ENCODE assay signal across 33 cellular contexts in genomic region chr2:188957646-188958045, GRCh38. TPM values are rescaled to one million over a fixed set of nuclear protein-coding genes. Genes with fewer than 3 reads are reported as not detected.
"Had no signal": no experiment of that assay in that cellular context is flagged by ENCODE, and none has a peak within 500 bp of the region (broad histone marks: within the 10 kb centered on the region; RNA-seq: fewer than 3 reads in every experiment).

No MANE protein-coding gene starts in this region.

- H3K36me3 ChIP-seq: cardiac muscle cell, esophagus muscularis mucosa, gastrocnemius medialis, heart left ventricle, WERI-Rb-1 had no signal

- H3K27ac ChIP-seq: body of pancreas, cardiac muscle cell, coronary artery, dorsolateral prefrontal cortex, esophagus muscularis mucosa, foreskin keratinocyte, gastrocnemius medialis, heart left ventricle, WERI-Rb-1 had no signal

- DNase-seq: activated B cell treated with CpG ODN at 0.5 μM for 24 hours; activated CD4-positive, alpha-beta T cell treated with anti-CD3 and anti-CD28 coated beads for 48 hours; activated CD4-positive, alpha-beta T cell treated with anti-CD3 and anti-CD28 coated beads, Interleukin-2, amount 50 U/mL, for 1 hour; activated CD4-positive, alpha-beta T cell treated with anti-CD3 and anti-CD28 coated beads, Interleukin-2, amount 50 U/mL, for 48 hours; activated CD8-positive, alpha-beta memory T cell treated with anti-CD3 and anti-CD28 coated beads for 24 hours; activated CD8-positive, alpha-beta T cell treated with anti-CD3 and anti-CD28 coated beads for 36 hours; activated effector memory CD4-positive, alpha-beta T cell treated with Interleukin-2 at 50 U/mL for 16 hours; activated gamma-delta T cell treated with Interleukin-2 at 50 U/mL for 16 hours; activated naive CD4-positive, alpha-beta T cell treated with anti-CD3 and anti-CD28 coated beads, Interleukin-2, amount 50 U/mL, for 16 hours; activated naive CD4-positive, alpha-beta T cell treated with Interleukin-2 at 50 U/mL for 16 hours; activated T-cell treated with anti-CD3 and anti-CD28 coated beads, Interleukin-2, amount 50 U/mL, for 4 hours; amygdala; aorta; body of pancreas; central memory CD4-positive, alpha-beta T cell; cerebellar nuclear complex; dorsolateral prefrontal cortex; effector memory CD4-positive, alpha-beta T cell; endodermal cell; erythroblast; foreskin keratinocyte; gastrocnemius medialis; glutamatergic neuron; heart left ventricle; T-helper 1 cell; T-helper 17 cell; T1000; WERI-Rb-1 had no signal

- H3K27me3 ChIP-seq: body of pancreas, cardiac muscle cell, esophagus muscularis mucosa, foreskin keratinocyte, gastrocnemius medialis, heart left ventricle had no signal

- H3K9me3 ChIP-seq: body of pancreas, esophagus muscularis mucosa, gastrocnemius medialis had no signal

- ATAC-seq: activated CD4-positive, CD25-positive, alpha-beta regulatory T cell treated with anti-CD3 and anti-CD28 coated beads, Interleukin-2, amount 50 U/mL, for 24 hours; activated T-helper 17 cell treated with anti-CD3 and anti-CD28 coated beads, Interleukin-2, amount 50 U/mL, for 72 hours; body of pancreas; foreskin keratinocyte; gastrocnemius medialis; heart left ventricle; T-helper 17 cell had no signal

- H3K4me3 ChIP-seq: body of pancreas, cardiac muscle cell, coronary artery, dorsolateral prefrontal cortex, esophagus muscularis mucosa, gastrocnemius medialis, heart left ventricle had no signal

- H3K4me1 ChIP-seq: body of pancreas, esophagus muscularis mucosa, foreskin keratinocyte, gastrocnemius medialis had no signal

RNA-seq across cellular contexts. Expression of gene COL3A1, which starts 16.5 kb away (rescaled TPM):
- total RNA-seq: activated B cell treated with CpG ODN at 0.5 μM for 24 hours; activated CD8-positive, alpha-beta T cell treated with anti-CD3 and anti-CD28 coated beads for 36 hours; endodermal cell had no signal
